10 cellular contexts compared by ENCODE assay signal in the genomic region with DNA sequence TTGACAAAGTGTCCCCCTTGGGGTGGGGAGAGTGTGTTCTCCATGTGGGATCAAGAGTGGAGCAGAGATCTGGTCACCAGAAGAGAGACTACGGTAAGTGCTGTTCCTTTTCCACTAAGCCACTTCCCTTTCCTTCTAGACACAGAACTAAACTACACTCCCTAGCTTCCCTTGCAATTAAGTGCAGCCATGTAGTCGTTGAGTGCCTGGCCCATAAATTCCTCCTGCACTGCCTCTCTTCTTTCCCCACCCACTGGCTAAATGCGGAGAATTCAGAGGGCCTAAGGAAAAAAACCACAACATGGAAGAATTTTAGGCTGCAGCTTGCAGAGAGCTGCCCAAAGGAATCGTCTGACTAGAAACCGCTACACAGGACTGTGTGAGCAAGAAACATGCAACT.
DNase-seq lines count a peak whose midpoint lies in the region; ATAC-seq lines count a peak whose summit lies in the region.
"Had no signal": no experiment of that assay in that cellular context is flagged by ENCODE, and none has a peak within 500 bp of the region (broad histone marks: within the 10 kb centered on the region; RNA-seq: fewer than 3 reads in every experiment).

No MANE protein-coding gene starts in this region.

- peaks cover 63% of the 10 kb centered on the region for H3K36me3 Mint-ChIP-seq in activated T-cell treated with anti-CD3 and anti-CD28 coated beads, Interleukin-2, amount 50 U/mL, for 24 hours (ENCODE audit: low read depth)

- peak overlapping the region; percentile 92 for H3K4me3 Mint-ChIP-seq in activated T-cell treated with anti-CD3 and anti-CD28 coated beads, Interleukin-2, amount 50 U/mL, for 24 hours
- H3K4me3 Mint-ChIP-seq in stimulated activated naive CD8-positive, alpha-beta T cell treated with anti-CD3 and anti-CD28 coated beads, Interleukin-15, amount 100 ng/mL, for 72 hours: peak overlapping the region; percentile 29 to 91

- peaks cover 5% of the 10 kb centered on the region for H3K9me3 Mint-ChIP-seq in activated T-cell treated with anti-CD3 and anti-CD28 coated beads, Interleukin-2, amount 50 U/mL, for 24 hours
- no peaks in the 10 kb centered on the region for H3K9me3 Mint-ChIP-seq in stimulated activated naive CD8-positive, alpha-beta T cell treated with anti-CD3 and anti-CD28 coated beads, Interleukin-15, amount 100 ng/mL, for 72 hours

- peak overlapping the region; percentile 7 for H3K27ac Mint-ChIP-seq in activated T-cell treated with anti-CD3 and anti-CD28 coated beads, Interleukin-2, amount 50 U/mL, for 24 hours
- no peak overlapping the region for H3K27ac Mint-ChIP-seq in stimulated activated naive CD8-positive, alpha-beta T cell treated with anti-CD3 and anti-CD28 coated beads, Interleukin-15, amount 100 ng/mL, for 72 hours

- ATAC-seq in stimulated activated naive CD8-positive, alpha-beta T cell treated with anti-CD3 and anti-CD28 coated beads, Interleukin-15, amount 100 ng/mL, for 72 hours: no peak
- ATAC-seq in HG02981 (IDR thresholded peaks at IDR 0.05; ENCODE audit: unreplicated experiment) (no peak), GM19395 (IDR thresholded peaks at IDR 0.05; ENCODE audit: unreplicated experiment) (no peak)

- no peaks in the 10 kb centered on the region for H3K27me3 Mint-ChIP-seq in activated T-cell treated with anti-CD3 and anti-CD28 coated beads, Interleukin-2, amount 50 U/mL, for 24 hours
- H3K27me3 Mint-ChIP-seq in stimulated activated naive CD8-positive, alpha-beta T cell treated with anti-CD3 and anti-CD28 coated beads, Interleukin-15, amount 100 ng/mL, for 72 hours: no peaks in the 10 kb centered on the region

- H3K4me1 Mint-ChIP-seq in activated T-cell treated with anti-CD3 and anti-CD28 coated beads, Interleukin-2, amount 50 U/mL, for 24 hours (ENCODE audit: low read depth): peaks cover 51% of the 10 kb centered on the region
- H3K4me1 Mint-ChIP-seq in stimulated activated naive CD8-positive, alpha-beta T cell treated with anti-CD3 and anti-CD28 coated beads, Interleukin-15, amount 100 ng/mL, for 72 hours: peaks cover 47% of the 10 kb centered on the region

- no peak for DNase-seq in activated T-cell treated with anti-CD3 and anti-CD28 coated beads, Interleukin-2, amount 50 U/mL, for 24 hours
- no peak for DNase-seq in activated T-cell treated with anti-CD3 and anti-CD28 coated beads, Interleukin-2, amount 50 U/mL, for 1 hour
- peak; percentile 6 for DNase-seq in OCI-M1 (lab: John Stamatoyannopoulos, UW)
- DNase-seq in fibroblast of gingiva (ENCODE audit: low read depth): peak; percentile 36
- DNase-seq in stimulated activated naive CD8-positive, alpha-beta T cell treated with anti-CD3 and anti-CD28 coated beads, Interleukin-15, amount 100 ng/mL, for 72 hours: no peak
- no peak for DNase-seq in activated CD4-positive, alpha-beta T cell treated with anti-CD3 and anti-CD28 coated beads for 4 hours
- DNase-seq: DMS79, NCI-H510A treated with DMSO at 0.1 percent for 48 hours had no signal

Comparison
In these comparisons a context has a peak if more than half of its experiments do, and no peak if none do; other contexts are left out.
1. DNase-seq: peak in OCI-M1 (single experiment) and fibroblast of gingiva (single experiment); none in activated T-cell treated with anti-CD3 and anti-CD28 coated beads, Interleukin-2, amount 50 U/mL, for 24 hours (single experiment), activated T-cell treated with anti-CD3 and anti-CD28 coated beads, Interleukin-2, amount 50 U/mL, for 1 hour (single experiment), stimulated activated naive CD8-positive, alpha-beta T cell treated with anti-CD3 and anti-CD28 coated beads, Interleukin-15, amount 100 ng/mL, for 72 hours (0 of 2) and activated CD4-positive, alpha-beta T cell treated with anti-CD3 and anti-CD28 coated beads for 4 hours (0 of 2).